In genomic region chr18:35618703-35619102, GRCh38 we compare ENCODE assay signal across 18 cellular contexts. TPM values are rescaled to one million over a fixed set of nuclear protein-coding genes. Genes with fewer than 3 reads are reported as not detected.
A peak's percentile ranks its signal among the peaks of the same experiment; 100 is the strongest.
DNase-seq lines count a peak whose midpoint lies in the region; ATAC-seq and TF ChIP-seq lines count a peak whose summit lies in the region.
"Had no signal": no experiment of that assay in that cellular context is flagged by ENCODE, and none has a peak within 500 bp of the region (broad histone marks: within the 10 kb centered on the region; RNA-seq: fewer than 3 reads in every experiment).

No MANE protein-coding gene starts in this region.

- H4K20me1 ChIP-seq in OCI-LY1 (ENCODE audit: insufficient read depth, low read length) = no peaks in the 10 kb centered on the region

- DNase-seq in AG08395 (ENCODE audit: low spot score) (peak; percentile 36), mesendoderm (peak; percentile 74), 8988T (no peak), A673 (ENCODE audit: low spot score) (no peak)
- no peak for DNase-seq in CD4-positive, alpha-beta T cell
- DNase-seq: activated CD4-positive, alpha-beta T cell treated with anti-CD3 and anti-CD28 coated beads for 1 hour; activated naive CD8-positive, alpha-beta T cell treated with anti-CD3 and anti-CD28 coated beads, Interleukin-2, amount 10 ng/mL, durations not matched to agents 7 days and 5 days; esophagus squamous epithelium; H9; KG1; lower lobe of right lung; NCI-H1417; NCI-H226; stimulated activated naive B cell treated with anti-CD40 and anti-IgM and Interleukin-4, amounts not matched to agents 10 μg/mL and 1 μg/mL and 100 μg/mL, for 72 hours had no signal

- H3K9me3 ChIP-seq in OCI-LY1 (ENCODE audit: low read length) (no peaks in the 10 kb centered on the region), A673 (ENCODE audit: low read depth, low read length, poor library complexity, severe bottlenecking) (no peaks in the 10 kb centered on the region)
- H3K9me3 ChIP-seq in CD4-positive, alpha-beta T cell (ENCODE audit: control insufficient read depth, low read length) = no peaks in the 10 kb centered on the region
- H3K9me3 ChIP-seq: esophagus squamous epithelium, lower lobe of right lung, vagina had no signal

- no peak overlapping the region for H3K18ac ChIP-seq in mesendoderm (ENCODE audit: low read length)

- H3K4me2 ChIP-seq in OCI-LY1 (ENCODE audit: low read length) (peak overlapping the region; percentile 23; the same call in 1 of the 2 replicates), mesendoderm (ENCODE audit: low read length) (no peak overlapping the region)

- ATAC-seq in CD4-positive, alpha-beta T cell (ENCODE audit: poor library complexity) = no peak
- ATAC-seq in GM19395 (IDR thresholded peaks at IDR 0.05; ENCODE audit: unreplicated experiment) = no peak
- ATAC-seq: stimulated activated naive B cell treated with anti-CD40 and anti-IgM and Interleukin-4, amounts not matched to agents 10 μg/mL and 1 μg/mL and 100 μg/mL, for 72 hours had no signal

- H3K4me1 Mint-ChIP-seq in CD4-positive, alpha-beta T cell (ENCODE audit: low read depth) = peaks cover 20% of the 10 kb centered on the region

- H3K9me3 Mint-ChIP-seq in CD4-positive, alpha-beta T cell = no peaks in the 10 kb centered on the region
- H3K9me3 Mint-ChIP-seq: activated naive CD8-positive, alpha-beta T cell treated with anti-CD3 and anti-CD28 coated beads, Interleukin-2, amount 10 ng/mL, durations not matched to agents 7 days and 5 days; stimulated activated naive B cell treated with anti-CD40 and anti-IgM and Interleukin-4, amounts not matched to agents 10 μg/mL and 1 μg/mL and 100 μg/mL, for 72 hours had no signal

- H3K9me2 ChIP-seq in OCI-LY1 (ENCODE audit: low read depth, low read length) = no peaks in the 10 kb centered on the region

- H2BK120ac ChIP-seq in mesendoderm (ENCODE audit: low read depth, low read length) = no peak overlapping the region

- H3K4me1 ChIP-seq in OCI-LY1 (ENCODE audit: insufficient read depth, low read length, severe bottlenecking) (peaks cover 55% of the 10 kb centered on the region), mesendoderm (ENCODE audit: control insufficient read depth, low read depth, low read length) (peaks cover 8% of the 10 kb centered on the region), A673 (ENCODE audit: insufficient read depth, low read length, poor library complexity, severe bottlenecking) (peaks cover 4% of the 10 kb centered on the region)

- no peak overlapping the region for H2BK5ac ChIP-seq in mesendoderm (ENCODE audit: low read length)

- H3K9ac ChIP-seq in OCI-LY1 (ENCODE audit: low read length) = no peak overlapping the region
- H3K9ac ChIP-seq in mesendoderm (ENCODE audit: low read length) = no peak overlapping the region

- POLR2A ChIA-PET in CD4-positive, alpha-beta T cell (lab: Charles Lee) = interaction anchor here (1.5 kb wide), 1 partner anchor 378 kb away, joined by 4 read pairs; the partner anchor contains the start of gene ZNF397
- POLR2A ChIA-PET in A673 (lab: Charles Lee; ENCODE audit: low non-redundant PET) = no interaction called here

- no peak overlapping the region for H4K5ac ChIP-seq in mesendoderm (ENCODE audit: low read length)

- H3K79me2 ChIP-seq in OCI-LY1 (ENCODE audit: insufficient read depth, low read length) = peaks cover 21% of the 10 kb centered on the region
- peaks cover 2% of the 10 kb centered on the region for H3K79me2 ChIP-seq in mesendoderm (ENCODE audit: control insufficient read depth, insufficient read depth, low read length)

- no peaks in the 10 kb centered on the region for H3K36me3 Mint-ChIP-seq in CD4-positive, alpha-beta T cell (ENCODE audit: low read depth)

- H3K4me3 ChIP-seq in OCI-LY1 (ENCODE audit: low read depth, low read length, poor library complexity, severe bottlenecking) (no peak overlapping the region), mesendoderm (ENCODE audit: low read length) (no peak overlapping the region), A673 (ENCODE audit: low read depth, low read length, poor library complexity, severe bottlenecking) (no peak overlapping the region)
- H3K4me3 ChIP-seq: esophagus squamous epithelium, lower lobe of right lung, vagina had no signal

- no peaks in the 10 kb centered on the region for H3K27me3 Mint-ChIP-seq in CD4-positive, alpha-beta T cell
- H3K27me3 Mint-ChIP-seq: activated naive CD8-positive, alpha-beta T cell treated with anti-CD3 and anti-CD28 coated beads, Interleukin-2, amount 10 ng/mL, durations not matched to agents 7 days and 5 days; stimulated activated naive B cell treated with anti-CD40 and anti-IgM and Interleukin-4, amounts not matched to agents 10 μg/mL and 1 μg/mL and 100 μg/mL, for 72 hours had no signal

- no peaks in the 10 kb centered on the region for H3F3A ChIP-seq in OCI-LY1 (ENCODE audit: insufficient read depth, low read length)

- H3K4ac ChIP-seq in mesendoderm (ENCODE audit: low read depth, low read length) = no peak overlapping the region

- WGBS in mesendoderm (ENCODE audit: extremely low coverage, insufficient coverage, low lambda C conversion rate) = no CpG with 5 or more reads among the region's 5 CpGs

- CTCF ChIA-PET in CD4-positive, alpha-beta T cell (lab: Charles Lee) = interaction anchor here (0.9 kb wide), 1 partner anchor 32 kb away, joined by 3 read pairs; no protein-coding TSS in a partner anchor
- CTCF ChIA-PET in A673 (lab: Charles Lee) = no interaction called here

- H3K27me3 ChIP-seq in OCI-LY1 (ENCODE audit: insufficient read depth, low read length) (no peaks in the 10 kb centered on the region), mesendoderm (ENCODE audit: insufficient read depth, low read length, poor library complexity) (no peaks in the 10 kb centered on the region), A673 (replicated peaks; ENCODE audit: insufficient read depth, low read depth, low read length, poor library complexity) (peaks cover 3% of the 10 kb centered on the region)
- no peaks in the 10 kb centered on the region for H3K27me3 ChIP-seq in CD4-positive, alpha-beta T cell (ENCODE audit: control insufficient read depth, insufficient read depth, low read length)
- H3K27me3 ChIP-seq: esophagus squamous epithelium, vagina had no signal

- no peak overlapping the region for H4K8ac ChIP-seq in mesendoderm (ENCODE audit: low read depth, low read length)

- H3K4me3 Mint-ChIP-seq in CD4-positive, alpha-beta T cell = no peak overlapping the region
- H3K4me3 Mint-ChIP-seq: activated naive CD8-positive, alpha-beta T cell treated with anti-CD3 and anti-CD28 coated beads, Interleukin-2, amount 10 ng/mL, durations not matched to agents 7 days and 5 days; H9; stimulated activated naive B cell treated with anti-CD40 and anti-IgM and Interleukin-4, amounts not matched to agents 10 μg/mL and 1 μg/mL and 100 μg/mL, for 72 hours had no signal

- H3K56ac ChIP-seq in mesendoderm (ENCODE audit: low read length) = no peak overlapping the region

- no peak overlapping the region for H2AK5ac ChIP-seq in mesendoderm (ENCODE audit: low read length)

- H3K27ac ChIP-seq in OCI-LY1 (ENCODE audit: low read depth, low read length, poor library complexity, severe bottlenecking) = no peak overlapping the region
- H3K27ac ChIP-seq in cingulate gyrus (ENCODE audit: low read depth, low read length) = peak overlapping the region; percentile 3
- no peak overlapping the region for H3K27ac ChIP-seq in mesendoderm (ENCODE audit: low read depth, low read length)
- H3K27ac ChIP-seq in CD4-positive, alpha-beta T cell (ENCODE audit: low read depth, low read length) = no peak overlapping the region
- H3K27ac ChIP-seq in A673 (ENCODE audit: low read depth, low read length, poor library complexity, severe bottlenecking) = no peak overlapping the region
- H3K27ac ChIP-seq: esophagus squamous epithelium, lower lobe of right lung, vagina had no signal

- no peak overlapping the region for H2AFZ ChIP-seq in OCI-LY1 (ENCODE audit: low read length)

- no TSS peak for BruUV-seq in A673 (replicated peaks; lab: Mats Ljungman, UMichigan)

- no peak overlapping the region for H2BK15ac ChIP-seq in mesendoderm (replicated peaks; ENCODE audit: low read depth)

- intact Hi-C loops in CD4-positive, alpha-beta T cell (cut with DNase I, micrococcal nuclease) = loop anchor here (5.0 kb wide), 3 partner anchors 36 to 49 kb away; partner anchors contain the start of gene GALNT1 (in 1 of the 2)
- intact Hi-C loops in A673 (cut with micrococcal nuclease; ENCODE audit: unreplicated experiment) = no loop called here

- H3K27ac Mint-ChIP-seq in CD4-positive, alpha-beta T cell = no peak overlapping the region
- H3K27ac Mint-ChIP-seq: activated naive CD8-positive, alpha-beta T cell treated with anti-CD3 and anti-CD28 coated beads, Interleukin-2, amount 10 ng/mL, durations not matched to agents 7 days and 5 days; H9; stimulated activated naive B cell treated with anti-CD40 and anti-IgM and Interleukin-4, amounts not matched to agents 10 μg/mL and 1 μg/mL and 100 μg/mL, for 72 hours had no signal

- H3K36me3 ChIP-seq in OCI-LY1 (ENCODE audit: insufficient read depth, low read length) = no peaks in the 10 kb centered on the region
- H3K36me3 ChIP-seq in mesendoderm (ENCODE audit: control insufficient read depth, insufficient read depth, low read length) = no peaks in the 10 kb centered on the region
- H3K36me3 ChIP-seq in A673 (ENCODE audit: insufficient read depth, low read length, poor library complexity, severe bottlenecking) = no peaks in the 10 kb centered on the region
- H3K36me3 ChIP-seq: esophagus squamous epithelium, lower lobe of right lung, vagina had no signal

- no peak overlapping the region for H3K23ac ChIP-seq in mesendoderm (ENCODE audit: low read length)

- H3K79me1 ChIP-seq in mesendoderm (ENCODE audit: low read length) = no peaks in the 10 kb centered on the region

- TF ChIP-seq CTCF in OCI-LY1 (IDR thresholded peaks at IDR 0.05; ENCODE audit: low read length) (no peak), A673 (conservative IDR thresholded peaks at IDR 0.05; ENCODE audit: low read depth, low read length) (no peak)
- no peak for TF ChIP-seq CTCF in CD4-positive, alpha-beta T cell (IDR thresholded peaks at IDR 0.05)

RNA-seq across cellular contexts. Expression of gene GALNT1, which starts 37.2 kb away (rescaled TPM):
- 75.1 TPM for polyA plus RNA-seq in mesendoderm (2013, experiment 1 of 2)
- polyA plus RNA-seq in mesendoderm (2013, experiment 2 of 2) = 76.3 TPM
- 10 to 100 TPM; 16.1 to 17.9 TPM for total RNA-seq in CD4-positive, alpha-beta T cell
- 25.6 and 30.7 TPM in 2 replicates for total RNA-seq in A673 (2021)

Comparison
In these comparisons a context has a peak if more than half of its experiments do, and no peak if none do; other contexts are left out.
1. DNase-seq: peak in AG08395 (single experiment) and mesendoderm (single experiment); none in CD4-positive, alpha-beta T cell (0 of 10), 8988T (single experiment) and A673 (single experiment).